1 cellular context compared by ENCODE assay signal in the genomic region with DNA sequence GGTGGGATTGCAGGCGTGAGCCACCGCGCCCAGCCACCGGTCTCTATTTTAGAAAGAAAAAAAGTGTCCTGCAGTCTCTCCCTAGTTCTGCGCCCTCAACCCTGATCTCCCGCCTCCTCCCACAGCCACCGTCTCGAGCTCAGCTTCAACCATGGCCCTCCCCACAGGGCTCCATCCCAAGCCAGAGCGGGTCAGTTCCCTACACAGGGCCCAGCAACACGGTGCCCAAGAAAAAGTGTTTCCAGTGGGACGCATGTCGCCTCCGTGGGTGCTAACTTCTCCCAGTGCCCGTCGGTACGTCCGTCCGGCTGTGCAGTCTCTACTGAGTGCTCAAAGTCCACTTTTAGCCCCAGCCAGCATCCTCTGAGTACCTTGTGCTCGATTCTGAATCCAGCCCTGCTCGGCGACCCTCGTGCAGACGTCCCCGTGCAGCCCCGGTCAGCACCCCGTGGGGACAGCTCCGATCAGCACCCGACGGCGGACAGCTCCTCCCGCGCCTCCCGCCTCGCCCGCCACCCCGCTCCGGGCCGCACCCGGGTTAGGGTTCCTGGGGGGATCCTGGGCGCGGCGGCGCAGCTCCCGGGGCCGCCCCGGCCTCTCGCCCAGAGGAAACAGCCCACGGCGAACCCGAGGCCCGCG.
TF ChIP-seq lines count a peak whose summit lies in the region.

No MANE protein-coding gene starts in this region.

TF ChIP-seq in A549, 52 proteins besides CTCF, POLR2A, EP300 and RAD21 (continued from another document):
- TF ChIP-seq, protein P1, sequence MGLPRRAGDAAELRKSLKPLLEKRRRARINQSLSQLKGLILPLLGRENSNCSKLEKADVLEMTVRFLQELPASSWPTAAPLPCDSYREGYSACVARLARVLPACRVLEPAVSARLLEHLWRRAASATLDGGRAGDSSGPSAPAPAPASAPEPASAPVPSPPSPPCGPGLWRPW (IDR thresholded peaks at IDR 0.05), result no peak
- TF ChIP-seq HEYL (CRISPR knock-in tag; IDR thresholded peaks at IDR 0.05), result no peak
- TF ChIP-seq, protein P2, sequence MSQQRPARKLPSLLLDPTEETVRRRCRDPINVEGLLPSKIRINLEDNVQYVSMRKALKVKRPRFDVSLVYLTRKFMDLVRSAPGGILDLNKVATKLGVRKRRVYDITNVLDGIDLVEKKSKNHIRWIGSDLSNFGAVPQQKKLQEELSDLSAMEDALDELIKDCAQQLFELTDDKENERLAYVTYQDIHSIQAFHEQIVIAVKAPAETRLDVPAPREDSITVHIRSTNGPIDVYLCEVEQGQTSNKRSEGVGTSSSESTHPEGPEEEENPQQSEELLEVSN (IDR thresholded peaks at IDR 0.05; ENCODE audit: borderline replicate concordance, low read depth), result no peak
- no peak for TF ChIP-seq HDAC2 (IDR thresholded peaks at IDR 0.05)
- peak; percentile 96 for TF ChIP-seq EHMT2 (IDR thresholded peaks at IDR 0.05; ENCODE audit: low read depth)
- no peak for TF ChIP-seq GATA3 (IDR thresholded peaks at IDR 0.05; ENCODE audit: borderline replicate concordance)
- TF ChIP-seq HOXB5 (CRISPR knock-in tag; IDR thresholded peaks at IDR 0.05), result peak; percentile 50; the same call in 1 of the 2 replicates
- TF ChIP-seq, protein P3, sequence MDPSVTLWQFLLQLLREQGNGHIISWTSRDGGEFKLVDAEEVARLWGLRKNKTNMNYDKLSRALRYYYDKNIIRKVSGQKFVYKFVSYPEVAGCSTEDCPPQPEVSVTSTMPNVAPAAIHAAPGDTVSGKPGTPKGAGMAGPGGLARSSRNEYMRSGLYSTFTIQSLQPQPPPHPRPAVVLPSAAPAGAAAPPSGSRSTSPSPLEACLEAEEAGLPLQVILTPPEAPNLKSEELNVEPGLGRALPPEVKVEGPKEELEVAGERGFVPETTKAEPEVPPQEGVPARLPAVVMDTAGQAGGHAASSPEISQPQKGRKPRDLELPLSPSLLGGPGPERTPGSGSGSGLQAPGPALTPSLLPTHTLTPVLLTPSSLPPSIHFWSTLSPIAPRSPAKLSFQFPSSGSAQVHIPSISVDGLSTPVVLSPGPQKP (IDR thresholded peaks at IDR 0.05; ENCODE audit: low read depth, low read length), result no peak
- TF ChIP-seq, protein P4, sequence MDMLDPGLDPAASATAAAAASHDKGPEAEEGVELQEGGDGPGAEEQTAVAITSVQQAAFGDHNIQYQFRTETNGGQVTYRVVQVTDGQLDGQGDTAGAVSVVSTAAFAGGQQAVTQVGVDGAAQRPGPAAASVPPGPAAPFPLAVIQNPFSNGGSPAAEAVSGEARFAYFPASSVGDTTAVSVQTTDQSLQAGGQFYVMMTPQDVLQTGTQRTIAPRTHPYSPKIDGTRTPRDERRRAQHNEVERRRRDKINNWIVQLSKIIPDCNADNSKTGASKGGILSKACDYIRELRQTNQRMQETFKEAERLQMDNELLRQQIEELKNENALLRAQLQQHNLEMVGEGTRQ (IDR thresholded peaks at IDR 0.05), result no peak
- TF ChIP-seq, protein P5, sequence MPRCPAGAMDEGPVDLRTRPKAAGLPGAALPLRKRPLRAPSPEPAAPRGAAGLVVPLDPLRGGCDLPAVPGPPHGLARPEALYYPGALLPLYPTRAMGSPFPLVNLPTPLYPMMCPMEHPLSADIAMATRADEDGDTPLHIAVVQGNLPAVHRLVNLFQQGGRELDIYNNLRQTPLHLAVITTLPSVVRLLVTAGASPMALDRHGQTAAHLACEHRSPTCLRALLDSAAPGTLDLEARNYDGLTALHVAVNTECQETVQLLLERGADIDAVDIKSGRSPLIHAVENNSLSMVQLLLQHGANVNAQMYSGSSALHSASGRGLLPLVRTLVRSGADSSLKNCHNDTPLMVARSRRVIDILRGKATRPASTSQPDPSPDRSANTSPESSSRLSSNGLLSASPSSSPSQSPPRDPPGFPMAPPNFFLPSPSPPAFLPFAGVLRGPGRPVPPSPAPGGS (IDR thresholded peaks at IDR 0.05), result no peak
- no peak for TF ChIP-seq CEBPB (IDR thresholded peaks at IDR 0.05)
- TF ChIP-seq, protein P6, sequence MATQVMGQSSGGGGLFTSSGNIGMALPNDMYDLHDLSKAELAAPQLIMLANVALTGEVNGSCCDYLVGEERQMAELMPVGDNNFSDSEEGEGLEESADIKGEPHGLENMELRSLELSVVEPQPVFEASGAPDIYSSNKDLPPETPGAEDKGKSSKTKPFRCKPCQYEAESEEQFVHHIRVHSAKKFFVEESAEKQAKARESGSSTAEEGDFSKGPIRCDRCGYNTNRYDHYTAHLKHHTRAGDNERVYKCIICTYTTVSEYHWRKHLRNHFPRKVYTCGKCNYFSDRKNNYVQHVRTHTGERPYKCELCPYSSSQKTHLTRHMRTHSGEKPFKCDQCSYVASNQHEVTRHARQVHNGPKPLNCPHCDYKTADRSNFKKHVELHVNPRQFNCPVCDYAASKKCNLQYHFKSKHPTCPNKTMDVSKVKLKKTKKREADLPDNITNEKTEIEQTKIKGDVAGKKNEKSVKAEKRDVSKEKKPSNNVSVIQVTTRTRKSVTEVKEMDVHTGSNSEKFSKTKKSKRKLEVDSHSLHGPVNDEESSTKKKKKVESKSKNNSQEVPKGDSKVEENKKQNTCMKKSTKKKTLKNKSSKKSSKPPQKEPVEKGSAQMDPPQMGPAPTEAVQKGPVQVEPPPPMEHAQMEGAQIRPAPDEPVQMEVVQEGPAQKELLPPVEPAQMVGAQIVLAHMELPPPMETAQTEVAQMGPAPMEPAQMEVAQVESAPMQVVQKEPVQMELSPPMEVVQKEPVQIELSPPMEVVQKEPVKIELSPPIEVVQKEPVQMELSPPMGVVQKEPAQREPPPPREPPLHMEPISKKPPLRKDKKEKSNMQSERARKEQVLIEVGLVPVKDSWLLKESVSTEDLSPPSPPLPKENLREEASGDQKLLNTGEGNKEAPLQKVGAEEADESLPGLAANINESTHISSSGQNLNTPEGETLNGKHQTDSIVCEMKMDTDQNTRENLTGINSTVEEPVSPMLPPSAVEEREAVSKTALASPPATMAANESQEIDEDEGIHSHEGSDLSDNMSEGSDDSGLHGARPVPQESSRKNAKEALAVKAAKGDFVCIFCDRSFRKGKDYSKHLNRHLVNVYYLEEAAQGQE (IDR thresholded peaks at IDR 0.05), result peak; percentile 96
- TF ChIP-seq NFE2L2 (conservative IDR thresholded peaks at IDR 0.05; ENCODE audit: low read length), result no peak
- TF ChIP-seq EHF (CRISPR knock-in tag; IDR thresholded peaks at IDR 0.05), result no peak
- no peak for TF ChIP-seq ZNF302 (CRISPR knock-in tag; IDR thresholded peaks at IDR 0.05)
- TF ChIP-seq CBX8 (IDR thresholded peaks at IDR 0.05), result no peak
- no peak for TF ChIP-seq POLR2AphosphoS2 (conservative IDR thresholded peaks at IDR 0.05; ENCODE audit: low read length)
- no peak for TF ChIP-seq SREBF2 (IDR thresholded peaks at IDR 0.05)
- no peak for TF ChIP-seq CHD4 (IDR thresholded peaks at IDR 0.05; ENCODE audit: borderline replicate concordance)
- TF ChIP-seq HOXB13 (CRISPR knock-in tag; IDR thresholded peaks at IDR 0.05; ENCODE audit: low read depth), result peak; percentile 62; the same call in 1 of the 2 replicates
- TF ChIP-seq FOXS1 (CRISPR knock-in tag; IDR thresholded peaks at IDR 0.05), result no peak
- no peak for TF ChIP-seq RNF2 (IDR thresholded peaks at IDR 0.05; ENCODE audit: borderline replicate concordance, low read depth)
